Comparison of ENCODE assay signal across 8 cellular contexts in the genomic region with DNA sequence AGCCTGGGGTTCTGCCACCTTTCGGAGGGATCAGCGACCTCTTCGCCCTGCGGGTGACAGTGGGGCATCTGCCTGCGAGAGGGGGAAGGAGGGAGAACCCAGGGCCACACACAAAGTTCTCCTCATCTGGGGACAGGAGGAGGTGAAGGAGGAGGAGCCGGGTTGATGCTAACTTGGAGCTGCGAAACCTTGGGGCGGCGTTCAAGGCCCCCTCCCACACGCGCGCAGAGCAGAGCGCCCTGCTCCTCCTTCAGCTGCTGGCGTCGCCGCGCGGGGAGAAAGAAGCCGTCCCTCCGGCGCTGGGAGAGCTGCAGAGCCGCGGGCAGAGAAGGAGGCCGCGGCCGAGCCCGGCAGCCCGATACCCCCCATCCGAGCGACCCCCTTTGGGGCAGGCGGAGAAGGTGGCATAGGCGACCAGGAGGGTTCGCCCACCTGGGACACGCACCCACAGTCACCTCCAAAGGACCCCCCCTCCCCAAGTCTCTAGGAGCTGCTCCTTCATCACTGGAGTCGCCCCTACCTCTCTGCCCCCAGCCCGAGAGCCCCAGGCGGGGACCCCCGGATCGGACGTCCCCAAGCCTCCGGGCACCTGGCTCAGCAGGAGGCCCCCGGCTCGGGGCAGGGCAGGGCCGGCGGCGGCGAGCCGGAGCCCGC. TPM values are rescaled to one million over a fixed set of nuclear protein-coding genes. Genes with fewer than 3 reads are reported as not detected.
DNase-seq lines count a peak whose midpoint lies in the region; ATAC-seq and TF ChIP-seq lines count a peak whose summit lies in the region.

A gene with protein sequence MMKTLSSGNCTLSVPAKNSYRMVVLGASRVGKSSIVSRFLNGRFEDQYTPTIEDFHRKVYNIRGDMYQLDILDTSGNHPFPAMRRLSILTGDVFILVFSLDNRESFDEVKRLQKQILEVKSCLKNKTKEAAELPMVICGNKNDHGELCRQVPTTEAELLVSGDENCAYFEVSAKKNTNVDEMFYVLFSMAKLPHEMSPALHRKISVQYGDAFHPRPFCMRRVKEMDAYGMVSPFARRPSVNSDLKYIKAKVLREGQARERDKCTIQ (plus strand): TSS at position 232 of the 654 bp plus-strand sequence. CDS start 5,979 bp downstream, outside the sequence.

- no peak within 1 kb of the TSS for H3K27ac Mint-ChIP-seq in CD4-positive, alpha-beta T cell
- H3K27ac Mint-ChIP-seq in memory B cell: no peak within 1 kb of the TSS

- H3K9me3 Mint-ChIP-seq in CD4-positive, alpha-beta T cell: no peaks in the 10 kb centered on the region
- no peaks in the 10 kb centered on the region for H3K9me3 Mint-ChIP-seq in memory B cell

- peak within 1 kb of the TSS; percentile 85 for H3K4me3 Mint-ChIP-seq in CD4-positive, alpha-beta T cell
- H3K4me3 Mint-ChIP-seq in memory B cell: peak within 1 kb of the TSS; percentile 77

- intact Hi-C loops in CD4-positive, alpha-beta T cell (cut with DNase I, micrococcal nuclease): no loop called here

- no peaks in the 10 kb centered on the region for H3K36me3 Mint-ChIP-seq in CD4-positive, alpha-beta T cell (ENCODE audit: low read depth)
- H3K36me3 Mint-ChIP-seq in memory B cell: no peaks in the 10 kb centered on the region

- H3K27ac ChIP-seq in CD4-positive, alpha-beta T cell (ENCODE audit: low read depth, low read length): no peak within 1 kb of the TSS

- H3K9me3 ChIP-seq in CD4-positive, alpha-beta T cell (ENCODE audit: control insufficient read depth, low read length): no peaks in the 10 kb centered on the region

- H3K4me1 Mint-ChIP-seq in CD4-positive, alpha-beta T cell (ENCODE audit: low read depth): peaks cover 5% of the 10 kb centered on the region
- H3K4me1 Mint-ChIP-seq in memory B cell: peaks cover 12% of the 10 kb centered on the region

- TF ChIP-seq CTCF in CD4-positive, alpha-beta T cell (IDR thresholded peaks at IDR 0.05): no peak

- H3K27me3 ChIP-seq in CD4-positive, alpha-beta T cell (ENCODE audit: control insufficient read depth, insufficient read depth, low read length): peaks cover 36% of the 10 kb centered on the region

- CTCF ChIA-PET in CD4-positive, alpha-beta T cell (lab: Charles Lee): no interaction called here

- peaks cover 46% of the 10 kb centered on the region for H3K27me3 Mint-ChIP-seq in CD4-positive, alpha-beta T cell
- H3K27me3 Mint-ChIP-seq in memory B cell: peaks cover 24% of the 10 kb centered on the region

- POLR2A ChIA-PET in CD4-positive, alpha-beta T cell (lab: Charles Lee): interaction anchor here (1.1 to 1.6 kb wide), 2 partner anchors 12 to 108 kb away, joined by 3 to 8 read pairs; a partner anchor contains a TSS

- DNase-seq in CD4-positive, alpha-beta T cell: peak in 6 of 10 experiments; percentile 7 to 24 (median 14)
- DNase-seq in T-helper 2 cell: peak in 4 of 5 experiments; percentile 13 to 50 (median 34)
- DNase-seq in cerebellum (ENCODE audit: low spot score): peak; percentile 23
- DNase-seq in memory B cell (ENCODE audit: low spot score in 2 of 2): peak in 1 of 2 donors; percentile 20
- peak; percentile 22 to 23 for DNase-seq in stimulated activated CD8-positive, alpha-beta memory T cell treated with anti-CD3 and anti-CD28 coated beads, Interleukin-2, amount 100 ng/mL, for 48 hours (ENCODE audit: low read depth in 2 of 2)
- DNase-seq in COLO829 (ENCODE audit: low spot score): no peak

- ATAC-seq in CD4-positive, alpha-beta T cell (ENCODE audit: poor library complexity): peak; percentile 68
- ATAC-seq in HG02759 (IDR thresholded peaks at IDR 0.05; ENCODE audit: unreplicated experiment) (peak; percentile 29), memory B cell (ENCODE audit: low read depth) (peak; percentile 47), HG02610 (IDR thresholded peaks at IDR 0.05; ENCODE audit: unreplicated experiment) (no peak)

RNA-seq across cellular contexts. Expression of the gene that starts here (rescaled TPM):
- 1 to 10 TPM; 1.4 to 1.6 TPM for total RNA-seq in CD4-positive, alpha-beta T cell
- 1.5 TPM for total RNA-seq in cerebellum
